Comparison of ENCODE assay signal across 14 cellular contexts in the genomic region with DNA sequence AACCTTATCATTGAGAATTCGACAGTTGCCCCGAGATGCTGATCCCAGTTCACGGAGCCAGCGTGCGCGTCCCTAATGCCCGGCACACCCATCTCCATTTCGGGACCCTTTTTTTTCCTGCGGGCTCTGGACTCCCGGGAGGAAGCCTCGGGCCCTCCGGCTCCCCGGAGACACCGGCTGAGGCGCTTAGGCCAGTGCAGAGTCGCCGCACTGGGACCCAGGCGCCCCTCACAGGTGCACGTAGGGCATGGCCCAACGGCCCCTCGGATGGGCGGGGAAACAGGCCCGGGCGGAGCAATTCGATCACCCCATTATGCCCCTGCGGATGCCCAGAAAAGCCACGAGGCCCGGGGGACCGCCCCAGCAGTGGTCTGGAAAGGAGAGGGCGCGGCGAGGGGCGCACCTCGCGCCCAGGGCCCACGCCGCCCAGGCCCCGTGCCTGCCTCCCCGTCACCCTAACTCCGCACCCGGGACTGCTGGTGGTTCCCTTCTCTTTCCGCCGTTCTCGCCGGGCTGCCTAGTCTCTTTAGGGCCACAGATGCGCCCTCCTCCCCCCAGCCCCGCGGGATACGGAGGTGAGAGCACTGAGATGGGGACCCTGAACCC. TPM values are rescaled to one million over a fixed set of nuclear protein-coding genes. Genes with fewer than 3 reads are reported as not detected.
DNase-seq lines count a peak whose midpoint lies in the region; ATAC-seq and TF ChIP-seq lines count a peak whose summit lies in the region.
"Had no signal": no experiment of that assay in that cellular context is flagged by ENCODE, and none has a peak within 500 bp of the region (broad histone marks: within the 10 kb centered on the region; RNA-seq: fewer than 3 reads in every experiment).

No MANE protein-coding gene starts in this region.

- no peak overlapping the region for H3K27ac Mint-ChIP-seq in activated CD4-positive, alpha-beta memory T cell treated with anti-CD3 and anti-CD28 coated beads for 36 hours
- H3K27ac Mint-ChIP-seq: activated naive CD8-positive, alpha-beta T cell; naive thymus-derived CD8-positive, alpha-beta T cell had no signal

- TF ChIP-seq CTCF in GM13977 (IDR thresholded peaks at IDR 0.05; ENCODE audit: extremely low read depth, insufficient read depth, missing control alignments) = peak; percentile 6
- TF ChIP-seq CTCF in right lobe of liver (IDR thresholded peaks at IDR 0.05) = no peak

- in situ Hi-C loops in GM13977 (cut with MboI; ENCODE audit: low pct_unique_long_range_greater_than_20kb, low sequenced_read_pairs, unreplicated experiment) = no loop called here

- DNase-seq in GM13977 (ENCODE audit: low spot score) (no peak), right lobe of liver (no peak), mesenteric fat pad (ENCODE audit: low spot score) (no peak), AG08395 (ENCODE audit: low spot score) (no peak)
- no peak for DNase-seq in activated CD4-positive, alpha-beta memory T cell treated with anti-CD3 and anti-CD28 coated beads for 36 hours
- no peak for DNase-seq in effector CD4-positive, alpha-beta T cell
- DNase-seq: activated CD4-positive, alpha-beta T cell treated with anti-CD3 and anti-CD28 coated beads, Interleukin-2, amount 50 U/mL, for 4 hours; KG1; naive thymus-derived CD8-positive, alpha-beta T cell; NCI-H446 had no signal

- H3K4me3 ChIP-seq in right lobe of liver (no peak overlapping the region), skeletal muscle tissue (ENCODE audit: low read length in 3 of 3) (peak overlapping the region; percentile 30 to 37 (median 35))
- H3K4me3 ChIP-seq: SK-N-MC had no signal

- TF ChIP-seq POLR2A in right lobe of liver (IDR thresholded peaks at IDR 0.05) = no peak

- H3K9me3 ChIP-seq in right lobe of liver (no peaks in the 10 kb centered on the region), skeletal muscle tissue (ENCODE audit: control insufficient read depth in 3 of 3, low read length in 3 of 3) (no peaks in the 10 kb centered on the region)

- peak overlapping the region; percentile 43 to 82 (median 63) for H3K9ac ChIP-seq in skeletal muscle tissue (ENCODE audit: low read depth in 1 of 3, low read length in 3 of 3)

- ATAC-seq in right lobe of liver = no peak
- ATAC-seq: naive thymus-derived CD8-positive, alpha-beta T cell had no signal

- H3K4me1 ChIP-seq in right lobe of liver (peaks cover 0 to 27% (median 10%) of the 10 kb centered on the region in 4 donors), skeletal muscle tissue (ENCODE audit: control insufficient read depth in 3 of 3, insufficient read depth in 3 of 3, low read length in 3 of 3) (peaks cover 40 to 78% (median 64%) of the 10 kb centered on the region in 3 donors)

- 16% methylated on average over 18 of the region's 49 CpGs for WGBS in right lobe of liver (ENCODE audit: insufficient coverage, low coverage, low lambda C conversion rate, missing lambda C conversion rate)

- H3K36me3 ChIP-seq in right lobe of liver (no peaks in the 10 kb centered on the region), skeletal muscle tissue (ENCODE audit: control insufficient read depth in 3 of 3, insufficient read depth in 3 of 3, low read length in 3 of 3) (no peaks in the 10 kb centered on the region)

- H3K27ac ChIP-seq in cingulate gyrus (ENCODE audit: low read depth, low read length) (peak overlapping the region; percentile 60), right lobe of liver (peak overlapping the region in 2 of 3 donors; percentile 13 to 89), skeletal muscle tissue (ENCODE audit: low read depth, low read length) (peak overlapping the region; percentile 96)
- H3K27ac ChIP-seq: SK-N-MC had no signal

- CTCF ChIA-PET in activated CD4-positive, alpha-beta memory T cell treated with anti-CD3 and anti-CD28 coated beads for 36 hours (lab: Charles Lee) = no interaction called here

- H3K36me3 Mint-ChIP-seq in activated CD4-positive, alpha-beta memory T cell treated with anti-CD3 and anti-CD28 coated beads for 36 hours = no peaks in the 10 kb centered on the region
- H3K36me3 Mint-ChIP-seq: activated naive CD8-positive, alpha-beta T cell; naive thymus-derived CD8-positive, alpha-beta T cell had no signal

- no peaks in the 10 kb centered on the region for H3K9me3 Mint-ChIP-seq in activated CD4-positive, alpha-beta memory T cell treated with anti-CD3 and anti-CD28 coated beads for 36 hours
- H3K9me3 Mint-ChIP-seq: naive thymus-derived CD8-positive, alpha-beta T cell had no signal

- H3K4me1 Mint-ChIP-seq in activated CD4-positive, alpha-beta memory T cell treated with anti-CD3 and anti-CD28 coated beads for 36 hours (ENCODE audit: low read depth) = peaks cover 2% of the 10 kb centered on the region

- intact Hi-C loops in right lobe of liver (cut with DNase I) = no loop called here
- intact Hi-C loops in activated CD4-positive, alpha-beta memory T cell treated with anti-CD3 and anti-CD28 coated beads for 36 hours (cut with micrococcal nuclease) = no loop called here

- POLR2A ChIA-PET in activated CD4-positive, alpha-beta memory T cell treated with anti-CD3 and anti-CD28 coated beads for 36 hours (lab: Charles Lee) = no interaction called here

- H3K27me3 Mint-ChIP-seq in activated CD4-positive, alpha-beta memory T cell treated with anti-CD3 and anti-CD28 coated beads for 36 hours = peaks cover 56% of the 10 kb centered on the region

- H3K4me3 Mint-ChIP-seq in activated CD4-positive, alpha-beta memory T cell treated with anti-CD3 and anti-CD28 coated beads for 36 hours = no peak overlapping the region
- H3K4me3 Mint-ChIP-seq: activated naive CD8-positive, alpha-beta T cell had no signal

- H3K27me3 ChIP-seq in right lobe of liver (peaks cover 0 to 32% of the 10 kb centered on the region in 2 donors), skeletal muscle tissue (ENCODE audit: control insufficient read depth in 3 of 3, insufficient read depth in 3 of 3, low read length in 3 of 3) (peaks cover 0 to 2% (median 2%) of the 10 kb centered on the region in 3 donors)

RNA-seq across cellular contexts. Expression of a gene that starts 18.5 kb away (rescaled TPM):
- total RNA-seq in right lobe of liver (1 to 10 TPM; 7.1 to 9.4 (median 7.7) TPM), skeletal muscle tissue (8.9 TPM), mesenteric fat pad (28.8 TPM)
- total RNA-seq in activated CD4-positive, alpha-beta memory T cell treated with anti-CD3 and anti-CD28 coated beads for 36 hours = under 1 TPM; 0.21 to 0.68 TPM

Comparison
In these comparisons a context has a peak if more than half of its experiments do, and no peak if none do; other contexts are left out.
1. H3K4me3 ChIP-seq: peak in skeletal muscle tissue (3 of 3); none in right lobe of liver (0 of 3).
2. Peak in every context shown above with its lines, with median percentiles within 50 percentile points of each other: H3K27ac ChIP-seq.